17 cellular contexts compared by ENCODE assay signal in the genomic region with DNA sequence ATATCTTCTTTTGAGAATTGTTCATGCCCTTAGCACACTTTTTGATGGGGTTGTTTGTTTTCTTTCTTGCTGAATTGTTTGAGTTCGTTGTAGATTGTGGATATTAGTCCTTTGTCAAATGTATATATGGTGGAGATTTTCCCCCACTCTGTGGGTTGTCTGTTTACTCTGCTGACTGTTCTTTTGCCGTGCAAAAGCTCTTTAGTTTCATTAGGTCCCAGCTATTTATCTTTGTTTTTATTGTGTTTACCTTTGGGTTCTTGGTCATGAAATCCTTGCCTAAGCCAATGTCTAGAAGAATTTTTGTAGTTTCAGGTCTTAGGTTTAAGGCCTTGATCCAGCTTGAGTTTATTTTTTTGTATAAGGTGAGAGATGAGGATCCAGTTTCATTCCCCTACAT.
A peak's percentile ranks its signal among the peaks of the same experiment; 100 is the strongest.
DNase-seq lines count a peak whose midpoint lies in the region; TF ChIP-seq lines count a peak whose summit lies in the region.
"Had no signal": no experiment of that assay in that cellular context is flagged by ENCODE, and none has a peak within 500 bp of the region (broad histone marks: within the 10 kb centered on the region; RNA-seq: fewer than 3 reads in every experiment).

No MANE protein-coding gene starts in this region.

- intact Hi-C loops in prostate gland (cut with DNase I): no loop called here

- TF ChIP-seq POLR2A in prostate gland (IDR thresholded peaks at IDR 0.05): no peak

- DNase-seq in H4 (ENCODE audit: low spot score) (peak; percentile 39), LNCaP clone FGC (ENCODE audit: low read depth) (peak; percentile 2), NCI-H526 (lab: John Stamatoyannopoulos, UW) (no peak), activated gamma-delta T cell treated with Interleukin-2 at 50 U/mL for 16 hours (no peak), prostate gland (ENCODE audit: low spot score) (no peak), GOT3 (lab: John Stamatoyannopoulos, UW) (no peak)
- DNase-seq: AML-193; Caco-2; Calu3; CD4-positive, alpha-beta T cell; CD8-positive, alpha-beta T cell; DMS79 treated with DMSO at 0.1 percent for 48 hours; GF-D8 had no signal

- H3K9me3 ChIP-seq in prostate gland: no peaks in the 10 kb centered on the region
- H3K9me3 ChIP-seq: A549, Caco-2 had no signal

- TF ChIP-seq CTCF in LNCaP clone FGC (IDR thresholded peaks at IDR 0.05; ENCODE audit: control insufficient read depth, extremely low read depth, insufficient read depth): no peak
- TF ChIP-seq CTCF in VCaP (conservative IDR thresholded peaks at IDR 0.05): no peak
- no peak for TF ChIP-seq CTCF in prostate gland (IDR thresholded peaks at IDR 0.05)

- no peaks in the 10 kb centered on the region for H3K4me1 ChIP-seq in prostate gland (replicated peaks)
- H3K4me1 ChIP-seq: A549; BLaER1 treated with 17β-estradiol and CSF1 and Interleukin-3, amounts not matched to agents 10 nM and 100 nM; Caco-2 had no signal

- 32% methylated on average over 2 of the region's 2 CpGs for WGBS in prostate gland

- H3K36me3 ChIP-seq in prostate gland: no peaks in the 10 kb centered on the region
- H3K36me3 ChIP-seq: BLaER1 treated with 17β-estradiol and CSF1 and Interleukin-3, amounts not matched to agents 10 nM and 100 nM had no signal

- H3K27ac ChIP-seq in VCaP (peak overlapping the region; percentile 19; the same call in 1 of the 2 replicates), prostate gland (no peak overlapping the region)
- H3K27ac ChIP-seq: A549; BLaER1 treated with 17β-estradiol and CSF1 and Interleukin-3, amounts not matched to agents 10 nM and 100 nM; C4-2B had no signal

- no peaks in the 10 kb centered on the region for H3K27me3 ChIP-seq in prostate gland (replicated peaks; ENCODE audit: insufficient read depth)
- H3K27me3 ChIP-seq: BLaER1 treated with 17β-estradiol and CSF1 and Interleukin-3, amounts not matched to agents 10 nM and 100 nM had no signal

- no peak overlapping the region for H3K4me3 ChIP-seq in LNCaP clone FGC (ENCODE audit: low read depth, low read length)
- H3K4me3 ChIP-seq in prostate gland: no peak overlapping the region
- H3K4me3 ChIP-seq: A549; BLaER1 treated with 17β-estradiol and CSF1 and Interleukin-3, amounts not matched to agents 10 nM and 100 nM had no signal

Comparison
In these comparisons a context has a peak if more than half of its experiments do, and no peak if none do; other contexts are left out.
1. DNase-seq: peak in H4 (single experiment) and LNCaP clone FGC (single experiment); none in NCI-H526 (0 of 2), activated gamma-delta T cell treated with Interleukin-2 at 50 U/mL for 16 hours (single experiment), prostate gland (single experiment) and GOT3 (single experiment).